Comparison of ENCODE assay signal across 11 cellular contexts in genomic region chr9:100083448-100084144, GRCh38. TPM values are rescaled to one million over a fixed set of nuclear protein-coding genes. Genes with fewer than 3 reads are reported as not detected.
A peak's percentile ranks its signal among the peaks of the same experiment; 100 is the strongest.
DNase-seq lines count a peak whose midpoint lies in the region; ATAC-seq and TF ChIP-seq lines count a peak whose summit lies in the region.
"Had no signal": no experiment of that assay in that cellular context is flagged by ENCODE, and none has a peak within 500 bp of the region (broad histone marks: within the 10 kb centered on the region; RNA-seq: fewer than 3 reads in every experiment).

No MANE protein-coding gene starts in this region.

- no peak for DNase-seq in activated T-helper 2 cell treated with anti-CD3 and anti-CD28 coated beads, Interferon-gamma antibody, Interleukin-2, Interleukin-4, amounts not matched to agents 10 μg/mL and 5 μg/mL and 100 μg/mL, durations not matched to agents 14 hours and 24 hours and 36 hours (ENCODE audit: low spot score)
- no peak for DNase-seq in HCEC 1CT
- DNase-seq in progenitor cell of endocrine pancreas (ENCODE audit: low spot score, unreplicated experiment), result no peak
- no peak for DNase-seq in upper lobe of left lung
- no peak for DNase-seq in foreskin fibroblast
- DNase-seq: amniotic stem cell, small intestine had no signal

- no peaks in the 10 kb centered on the region for H3K9me3 Mint-ChIP-seq in activated T-helper 2 cell treated with anti-CD3 and anti-CD28 coated beads, Interferon-gamma antibody, Interleukin-2, Interleukin-4, amounts not matched to agents 10 μg/mL and 5 μg/mL and 100 μg/mL, durations not matched to agents 14 hours and 24 hours and 36 hours
- no peaks in the 10 kb centered on the region for H3K9me3 Mint-ChIP-seq in progenitor cell of endocrine pancreas (ENCODE audit: low read depth)

- H3K36me3 Mint-ChIP-seq in activated T-helper 2 cell treated with anti-CD3 and anti-CD28 coated beads, Interferon-gamma antibody, Interleukin-2, Interleukin-4, amounts not matched to agents 10 μg/mL and 5 μg/mL and 100 μg/mL, durations not matched to agents 14 hours and 24 hours and 36 hours (ENCODE audit: low read depth), result peaks cover 4% of the 10 kb centered on the region
- no peaks in the 10 kb centered on the region for H3K36me3 Mint-ChIP-seq in progenitor cell of endocrine pancreas (ENCODE audit: insufficient read depth)

- intact Hi-C loops in activated T-helper 2 cell treated with anti-CD3 and anti-CD28 coated beads, Interferon-gamma antibody, Interleukin-2, Interleukin-4, amounts not matched to agents 10 μg/mL and 5 μg/mL and 100 μg/mL, durations not matched to agents 14 hours and 24 hours and 36 hours (cut with micrococcal nuclease), result loop anchor here (1.0 to 5.0 kb wide), 2 partner anchors 16 to 261 kb away; partner anchors contain the start of genes INVS and NR4A3

- H3K27ac ChIP-seq in upper lobe of left lung, result no peak overlapping the region

- WGBS in upper lobe of left lung, 2 donors, result 77 to 86% methylated on average over 5 of the region's 5 CpGs

- TF ChIP-seq CTCF in progenitor cell of endocrine pancreas (IDR thresholded peaks at IDR 0.05; ENCODE audit: unreplicated experiment) (no peak), upper lobe of left lung (IDR thresholded peaks at IDR 0.05) (no peak), foreskin fibroblast (IDR thresholded peaks at IDR 0.05; ENCODE audit: low read depth, low read length) (no peak)

- no peak for TF ChIP-seq EP300 in upper lobe of left lung (IDR thresholded peaks at IDR 0.05)

- no peak overlapping the region for H3K4me3 Mint-ChIP-seq in activated T-helper 2 cell treated with anti-CD3 and anti-CD28 coated beads, Interferon-gamma antibody, Interleukin-2, Interleukin-4, amounts not matched to agents 10 μg/mL and 5 μg/mL and 100 μg/mL, durations not matched to agents 14 hours and 24 hours and 36 hours (ENCODE audit: low read depth)
- no peak overlapping the region for H3K4me3 Mint-ChIP-seq in progenitor cell of endocrine pancreas (ENCODE audit: low read depth)

- no peak overlapping the region for H3K4me3 ChIP-seq in upper lobe of left lung
- H3K4me3 ChIP-seq in foreskin fibroblast (ENCODE audit: low read depth in 1 of 2, low read length in 2 of 2), result no peak overlapping the region

- no peak for TF ChIP-seq POLR2A in upper lobe of left lung (IDR thresholded peaks at IDR 0.05)

- no peaks in the 10 kb centered on the region for H3K36me3 ChIP-seq in upper lobe of left lung

- ATAC-seq in GM18498 (IDR thresholded peaks at IDR 0.05; ENCODE audit: unreplicated experiment) (peak; percentile 51), GM21390 (IDR thresholded peaks at IDR 0.05; ENCODE audit: unreplicated experiment) (peak; percentile 50), HG03175 (IDR thresholded peaks at IDR 0.05; ENCODE audit: unreplicated experiment) (peak; percentile 47), upper lobe of left lung (ENCODE audit: low FRiP score in 2 of 2) (no peak)
- ATAC-seq: Panc1 had no signal

- H3K27me3 Mint-ChIP-seq in activated T-helper 2 cell treated with anti-CD3 and anti-CD28 coated beads, Interferon-gamma antibody, Interleukin-2, Interleukin-4, amounts not matched to agents 10 μg/mL and 5 μg/mL and 100 μg/mL, durations not matched to agents 14 hours and 24 hours and 36 hours (ENCODE audit: low read depth), result no peaks in the 10 kb centered on the region
- H3K27me3 Mint-ChIP-seq in progenitor cell of endocrine pancreas, result no peaks in the 10 kb centered on the region

- no peaks in the 10 kb centered on the region for H3K9me3 ChIP-seq in upper lobe of left lung

- H3K4me1 Mint-ChIP-seq in activated T-helper 2 cell treated with anti-CD3 and anti-CD28 coated beads, Interferon-gamma antibody, Interleukin-2, Interleukin-4, amounts not matched to agents 10 μg/mL and 5 μg/mL and 100 μg/mL, durations not matched to agents 14 hours and 24 hours and 36 hours (ENCODE audit: low read depth), result peaks cover 62% of the 10 kb centered on the region
- peaks cover 5% of the 10 kb centered on the region for H3K4me1 Mint-ChIP-seq in progenitor cell of endocrine pancreas (ENCODE audit: low read depth)

- H3K27me3 ChIP-seq in upper lobe of left lung, result no peaks in the 10 kb centered on the region

- peaks cover 8 to 23% (median 15%) of the 10 kb centered on the region in 4 donors for H3K4me1 ChIP-seq in upper lobe of left lung

- peak overlapping the region; percentile 23 for H3K27ac Mint-ChIP-seq in activated T-helper 2 cell treated with anti-CD3 and anti-CD28 coated beads, Interferon-gamma antibody, Interleukin-2, Interleukin-4, amounts not matched to agents 10 μg/mL and 5 μg/mL and 100 μg/mL, durations not matched to agents 14 hours and 24 hours and 36 hours
- no peak overlapping the region for H3K27ac Mint-ChIP-seq in progenitor cell of endocrine pancreas

RNA-seq across cellular contexts. Expression of gene ERP44, which starts 15.2 kb away (rescaled TPM):
- 21.5 and 22.0 TPM in 2 replicates for total RNA-seq in activated T-helper 2 cell treated with anti-CD3 and anti-CD28 coated beads, Interferon-gamma antibody, Interleukin-2, Interleukin-4, amounts not matched to agents 10 μg/mL and 5 μg/mL and 100 μg/mL, durations not matched to agents 14 hours and 24 hours and 36 hours
- total RNA-seq in progenitor cell of endocrine pancreas (19.7 and 20.4 TPM in 2 replicates), upper lobe of left lung (10 to 100 TPM; 11.5 to 28.5 (median 20.4) TPM)

RNA-seq across cellular contexts. Expression of gene INVS, which starts 15.4 kb away (rescaled TPM):
- total RNA-seq in activated T-helper 2 cell treated with anti-CD3 and anti-CD28 coated beads, Interferon-gamma antibody, Interleukin-2, Interleukin-4, amounts not matched to agents 10 μg/mL and 5 μg/mL and 100 μg/mL, durations not matched to agents 14 hours and 24 hours and 36 hours, result 18.8 and 20.5 TPM in 2 replicates
- total RNA-seq in progenitor cell of endocrine pancreas (28.1 and 29.5 TPM in 2 replicates), upper lobe of left lung (10 to 100 TPM; 14.7 to 43.0 (median 23.3) TPM)

Comparison
In these comparisons a context has a peak if more than half of its experiments do, and no peak if none do; other contexts are left out.
1. ATAC-seq: peak in GM18498 (single experiment), GM21390 (single experiment) and HG03175 (single experiment); none in upper lobe of left lung (0 of 2).